21 cellular contexts compared by ENCODE assay signal in the genomic region with DNA sequence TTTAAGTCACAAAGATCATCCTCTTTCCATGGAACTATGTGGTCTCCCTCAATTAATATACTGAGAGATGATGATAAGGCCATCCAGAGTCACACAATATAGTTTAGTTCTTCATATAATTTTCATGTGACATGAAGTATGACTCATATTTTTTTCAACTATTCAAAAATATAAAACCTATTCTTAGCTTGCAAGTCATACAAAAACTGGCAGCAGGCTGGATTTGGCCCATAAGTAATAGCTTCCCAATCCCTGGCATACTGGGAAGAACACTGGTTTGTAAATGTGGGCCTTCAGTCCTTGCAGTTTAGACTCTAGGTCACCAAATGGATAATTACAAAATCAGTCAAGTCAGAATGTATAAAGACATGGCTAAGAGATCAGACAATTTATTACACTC.
A peak's percentile ranks its signal among the peaks of the same experiment; 100 is the strongest.
DNase-seq lines count a peak whose midpoint lies in the region; ATAC-seq, FAIRE-seq and TF ChIP-seq lines count a peak whose summit lies in the region.
"Had no signal": no experiment of that assay in that cellular context is flagged by ENCODE, and none has a peak within 500 bp of the region (broad histone marks: within the 10 kb centered on the region; RNA-seq: fewer than 3 reads in every experiment).

No MANE protein-coding gene starts in this region.

- POLR2A ChIA-PET in A549 (lab: Yijun Ruan, JAX) = no interaction called here
- POLR2A ChIA-PET in CD4-positive, alpha-beta T cell (lab: Charles Lee) = no interaction called here

- H3K36me3 ChIP-seq in MG63 (no peaks in the 10 kb centered on the region), gastrocnemius medialis (no peaks in the 10 kb centered on the region), tibial artery (no peaks in the 10 kb centered on the region), endodermal cell (ENCODE audit: control insufficient read depth, insufficient read depth, low read length) (no peaks in the 10 kb centered on the region)
- H3K36me3 ChIP-seq: BLaER1 treated with 17β-estradiol and CSF1 and Interleukin-3, amounts not matched to agents 10 nM and 100 nM had no signal

- ATAC-seq in A549 (no peak), gastrocnemius medialis (peak; percentile 33 to 47)
- no peak for ATAC-seq in CD4-positive, alpha-beta T cell (ENCODE audit: poor library complexity)
- ATAC-seq: GM12878, HepG2 had no signal

- H3K4me3 Mint-ChIP-seq in CD4-positive, alpha-beta T cell = no peak overlapping the region
- H3K4me3 Mint-ChIP-seq in endodermal cell = no peak overlapping the region
- H3K4me3 Mint-ChIP-seq: B cell; CD8-positive, alpha-beta memory T cell; H9 had no signal

- no peak overlapping the region for H3K27ac Mint-ChIP-seq in CD4-positive, alpha-beta T cell
- H3K27ac Mint-ChIP-seq in endodermal cell = no peak overlapping the region
- H3K27ac Mint-ChIP-seq: B cell; CD8-positive, alpha-beta memory T cell; H9 had no signal

- H3K27me3 Mint-ChIP-seq in CD4-positive, alpha-beta T cell = no peaks in the 10 kb centered on the region
- H3K27me3 Mint-ChIP-seq in endodermal cell (ENCODE audit: insufficient read depth) = no peaks in the 10 kb centered on the region
- H3K27me3 Mint-ChIP-seq: B cell; CD8-positive, alpha-beta memory T cell had no signal

- H3K9me3 Mint-ChIP-seq in CD4-positive, alpha-beta T cell = no peaks in the 10 kb centered on the region
- peaks cover 30% of the 10 kb centered on the region for H3K9me3 Mint-ChIP-seq in endodermal cell
- H3K9me3 Mint-ChIP-seq: H9 had no signal

- no peak for TF ChIP-seq RAD21 in A549 (conservative IDR thresholded peaks at IDR 0.05 in 1 of 2, IDR thresholded peaks at IDR 0.05 in 1 of 2)

- CTCF ChIA-PET in A549 (lab: Yijun Ruan, JAX) = no interaction called here
- CTCF ChIA-PET in CD4-positive, alpha-beta T cell (lab: Charles Lee) = no interaction called here

- no peaks in the 10 kb centered on the region for H3K27me3 ChIP-seq in MG63
- no peaks in the 10 kb centered on the region for H3K27me3 ChIP-seq in gastrocnemius medialis
- no peaks in the 10 kb centered on the region for H3K27me3 ChIP-seq in tibial artery
- H3K27me3 ChIP-seq in CD4-positive, alpha-beta T cell (ENCODE audit: control insufficient read depth, insufficient read depth, low read length) = no peaks in the 10 kb centered on the region
- no peaks in the 10 kb centered on the region for H3K27me3 ChIP-seq in endodermal cell (ENCODE audit: control insufficient read depth, insufficient read depth, low read length, poor library complexity, severe bottlenecking)
- H3K27me3 ChIP-seq: BLaER1 treated with 17β-estradiol and CSF1 and Interleukin-3, amounts not matched to agents 10 nM and 100 nM had no signal

- TF ChIP-seq POLR2A in A549 (IDR thresholded peaks at IDR 0.05; ENCODE audit: low read length) (no peak), gastrocnemius medialis (IDR thresholded peaks at IDR 0.05) (no peak)

- H3K9ac ChIP-seq in endodermal cell (ENCODE audit: extremely low read depth, low read length, poor library complexity, severe bottlenecking) = no peak overlapping the region
- H3K9ac ChIP-seq: BLaER1 treated with 17β-estradiol and CSF1 and Interleukin-3, amounts not matched to agents 10 nM and 100 nM had no signal

- H3K27ac ChIP-seq in A549 = no peak overlapping the region
- H3K27ac ChIP-seq in gastrocnemius medialis = no peak overlapping the region
- peak overlapping the region; percentile 27 to 42 for H3K27ac ChIP-seq in tibial artery
- H3K27ac ChIP-seq in CD4-positive, alpha-beta T cell (ENCODE audit: low read depth, low read length) = no peak overlapping the region
- no peak overlapping the region for H3K27ac ChIP-seq in endodermal cell (ENCODE audit: low read depth, low read length)

- H3K4me1 ChIP-seq in A549 (no peaks in the 10 kb centered on the region), gastrocnemius medialis (no peaks in the 10 kb centered on the region), tibial artery (peaks cover 0 to 21% (median 6%) of the 10 kb centered on the region in 4 donors), endodermal cell (ENCODE audit: control insufficient read depth, insufficient read depth, low read length) (no peaks in the 10 kb centered on the region)

- FAIRE-seq in A549 (lab: Jason Lieb, UNC) = no peak
- FAIRE-seq: GM12878, GM19239, H1, HepG2 had no signal

- no peak for TF ChIP-seq CTCF in A549 (IDR thresholded peaks at IDR 0.05)
- no peak for TF ChIP-seq CTCF in gastrocnemius medialis (IDR thresholded peaks at IDR 0.05 in 4 of 5, conservative IDR thresholded peaks at IDR 0.05 in 1 of 5)
- no peak for TF ChIP-seq CTCF in tibial artery (IDR thresholded peaks at IDR 0.05)
- TF ChIP-seq CTCF in CD4-positive, alpha-beta T cell (IDR thresholded peaks at IDR 0.05) = no peak
- TF ChIP-seq CTCF in endodermal cell (conservative IDR thresholded peaks at IDR 0.05) = no peak

- DNase-seq in A549 (ENCODE audit: low read depth in 1 of 2, low spot score in 1 of 2) = no peak
- peak; percentile 10 for DNase-seq in MG63
- peak in 1 of 2 donors; percentile 8 for DNase-seq in gastrocnemius medialis
- no peak for DNase-seq in tibial artery
- no peak for DNase-seq in CD4-positive, alpha-beta T cell
- no peak for DNase-seq in germinal center (ENCODE audit: low spot score)
- DNase-seq in endodermal cell = no peak
- DNase-seq: 8988T; CD8-positive, alpha-beta memory T cell; COR-L47; DMS 273 treated with DMSO at 0.1 percent for 48 hours; DMS53; DND-41; EL; H9 had no signal

- intact Hi-C loops in gastrocnemius medialis (cut with DNase I; ENCODE audit: low total_unique reads) (no loop called here), tibial artery (cut with DNase I; ENCODE audit: low total_unique reads) (no loop called here)
- intact Hi-C loops in CD4-positive, alpha-beta T cell (cut with DNase I, micrococcal nuclease) = no loop called here

- H3K4me2 ChIP-seq in A549 = no peak overlapping the region

- no peaks in the 10 kb centered on the region for H3K36me3 Mint-ChIP-seq in CD4-positive, alpha-beta T cell (ENCODE audit: low read depth)
- H3K36me3 Mint-ChIP-seq in endodermal cell (ENCODE audit: low read depth) = no peaks in the 10 kb centered on the region
- H3K36me3 Mint-ChIP-seq: CD8-positive, alpha-beta memory T cell had no signal

- H3K9me3 ChIP-seq in A549 (no peaks in the 10 kb centered on the region), MG63 (no peaks in the 10 kb centered on the region), gastrocnemius medialis (no peaks in the 10 kb centered on the region), tibial artery (no peaks in the 10 kb centered on the region), endodermal cell (ENCODE audit: control insufficient read depth, low read length) (peaks cover 3% of the 10 kb centered on the region)
- H3K9me3 ChIP-seq in CD4-positive, alpha-beta T cell (ENCODE audit: control insufficient read depth, low read length) = no peaks in the 10 kb centered on the region
- H3K9me3 ChIP-seq: BLaER1 treated with 17β-estradiol and CSF1 and Interleukin-3, amounts not matched to agents 10 nM and 100 nM had no signal

- no peak overlapping the region for H3K4me3 ChIP-seq in A549
- no peak overlapping the region for H3K4me3 ChIP-seq in MG63
- no peak overlapping the region for H3K4me3 ChIP-seq in gastrocnemius medialis
- no peak overlapping the region for H3K4me3 ChIP-seq in tibial artery
- H3K4me3 ChIP-seq in endodermal cell (ENCODE audit: low read length) = no peak overlapping the region
- H3K4me3 ChIP-seq: BLaER1 treated with 17β-estradiol and CSF1 and Interleukin-3, amounts not matched to agents 10 nM and 100 nM; GM12878 had no signal

- H3K4me1 Mint-ChIP-seq in CD4-positive, alpha-beta T cell (ENCODE audit: low read depth) = no peaks in the 10 kb centered on the region
- H3K4me1 Mint-ChIP-seq in endodermal cell = no peaks in the 10 kb centered on the region
- H3K4me1 Mint-ChIP-seq: B cell; CD8-positive, alpha-beta memory T cell had no signal

- in situ Hi-C loops in gastrocnemius medialis (cut with MboI; ENCODE audit: low sequenced_read_pairs in 4 of 4) = no loop called here

- TF ChIP-seq EP300 in A549 (IDR thresholded peaks at IDR 0.05) = no peak

TF ChIP-seq in A549, 52 proteins besides CTCF, POLR2A, EP300 and RAD21:
- TF ChIP-seq CBX8 (IDR thresholded peaks at IDR 0.05) (no peak), FOSL2 (IDR thresholded peaks at IDR 0.05) (no peak), FOSL2 (CRISPR knock-in tag; IDR thresholded peaks at IDR 0.05) (peak; percentile 34; the same call in 1 of the 2 replicates)
- TF ChIP-seq, protein P1, sequence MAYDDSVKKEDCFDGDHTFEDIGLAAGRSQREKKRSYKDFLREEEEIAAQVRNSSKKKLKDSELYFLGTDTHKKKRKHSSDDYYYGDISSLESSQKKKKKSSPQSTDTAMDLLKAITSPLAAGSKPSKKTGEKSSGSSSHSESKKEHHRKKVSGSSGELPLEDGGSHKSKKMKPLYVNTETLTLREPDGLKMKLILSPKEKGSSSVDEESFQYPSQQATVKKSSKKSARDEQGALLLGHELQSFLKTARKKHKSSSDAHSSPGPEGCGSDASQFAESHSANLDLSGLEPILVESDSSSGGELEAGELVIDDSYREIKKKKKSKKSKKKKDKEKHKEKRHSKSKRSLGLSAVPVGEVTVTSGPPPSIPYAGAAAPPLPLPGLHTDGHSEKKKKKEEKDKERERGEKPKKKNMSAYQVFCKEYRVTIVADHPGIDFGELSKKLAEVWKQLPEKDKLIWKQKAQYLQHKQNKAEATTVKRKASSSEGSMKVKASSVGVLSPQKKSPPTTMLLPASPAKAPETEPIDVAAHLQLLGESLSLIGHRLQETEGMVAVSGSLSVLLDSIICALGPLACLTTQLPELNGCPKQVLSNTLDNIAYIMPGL (CRISPR knock-in tag; IDR thresholded peaks at IDR 0.05; ENCODE audit: borderline replicate concordance) = no peak

Comparison
In these comparisons a context has a peak if more than half of its experiments do, and no peak if none do; other contexts are left out.
1. ATAC-seq: peak in gastrocnemius medialis (2 of 2); none in A549 (0 of 2) and CD4-positive, alpha-beta T cell (single experiment).
2. H3K27ac ChIP-seq: peak in tibial artery (2 of 2); none in A549 (0 of 2), gastrocnemius medialis (0 of 4), CD4-positive, alpha-beta T cell (single experiment) and endodermal cell (single experiment).